In genomic region chr6:104888066-104888465, GRCh38 we compare ENCODE assay signal across 32 cellular contexts.
"Had no signal": no experiment of that assay in that cellular context is flagged by ENCODE, and none has a peak within 500 bp of the region (broad histone marks: within the 10 kb centered on the region; RNA-seq: fewer than 3 reads in every experiment).

No MANE protein-coding gene starts in this region.

- ATAC-seq: activated CD4-positive, alpha-beta T cell treated with anti-CD3 and anti-CD28 coated beads for 36 hours; activated CD4-positive, CD25-positive, alpha-beta regulatory T cell treated with anti-CD3 and anti-CD28 coated beads, Interleukin-2, amount 50 U/mL, for 24 hours; activated CD8-positive, alpha-beta memory T cell treated with anti-CD3 and anti-CD28 coated beads, Interleukin-2, amount 10 ng/mL, durations not matched to agents 7 days and 5 days; activated naive CD8-positive, alpha-beta T cell treated with anti-CD3 and anti-CD28 coated beads, Interleukin-2, amount 50 U/mL, for 24 hours had no signal

- H3K27me3 Mint-ChIP-seq: brain had no signal

- H3K27ac Mint-ChIP-seq: activated CD4-positive, alpha-beta T cell treated with anti-CD3 and anti-CD28 coated beads for 36 hours; activated CD4-positive, alpha-beta T cell treated with anti-CD3 and anti-CD28 coated beads, Interleukin-2, amount 10 ng/mL, durations not matched to agents 7 days and 5 days; activated CD8-positive, alpha-beta memory T cell treated with anti-CD3 and anti-CD28 coated beads, Interleukin-2, amount 10 ng/mL, durations not matched to agents 7 days and 5 days; activated CD8-positive, alpha-beta T cell treated with anti-CD3 and anti-CD28 coated beads, Interleukin-2, amount 10 ng/mL, durations not matched to agents 7 days and 5 days; activated naive CD4-positive, alpha-beta T cell treated with anti-CD3 and anti-CD28 coated beads, Interleukin-2, amount 10 ng/mL, durations not matched to agents 7 days and 5 days; activated naive CD4-positive, alpha-beta T cell treated with anti-CD3 and anti-CD28 coated beads, Interleukin-2, amount 50 U/mL, for 24 hours; activated naive CD8-positive, alpha-beta T cell; activated naive CD8-positive, alpha-beta T cell treated with anti-CD3 and anti-CD28 coated beads, Interleukin-2, amount 10 ng/mL, durations not matched to agents 7 days and 5 days; activated naive CD8-positive, alpha-beta T cell treated with anti-CD3 and anti-CD28 coated beads, Interleukin-2, amount 50 U/mL, for 24 hours; activated T-cell treated with anti-CD3 and anti-CD28 coated beads, Interleukin-2, amount 50 U/mL, for 24 hours; activated T-helper 2 cell treated with anti-CD3 and anti-CD28 coated beads, Interferon-gamma antibody, Interleukin-2, Interleukin-4, amounts not matched to agents 10 μg/mL and 5 μg/mL and 100 μg/mL, durations not matched to agents 14 hours and 24 hours and 36 hours; brain; T-helper 1 cell treated with Interleukin-12 subunit alpha and Interleukin-12 subunit beta and Interleukin-4 antibody, amounts not matched to agents 30 μg/mL and 1 μg/mL, for 36 hours; T-helper 2 cell treated with Interferon-gamma antibody and Interleukin-4, amounts not matched to agents 5 μg/mL and 100 μg/mL, for 36 hours; WTC11 had no signal

- H3K4me1 Mint-ChIP-seq: activated CD4-positive, alpha-beta T cell treated with anti-CD3 and anti-CD28 coated beads, Interleukin-2, amount 10 ng/mL, durations not matched to agents 7 days and 5 days; activated CD8-positive, alpha-beta memory T cell treated with anti-CD3 and anti-CD28 coated beads, Interleukin-2, amount 10 ng/mL, durations not matched to agents 7 days and 5 days; activated naive CD4-positive, alpha-beta T cell treated with anti-CD3 and anti-CD28 coated beads, Interleukin-2, amount 10 ng/mL, durations not matched to agents 7 days and 5 days; activated naive CD4-positive, alpha-beta T cell treated with anti-CD3 and anti-CD28 coated beads, Interleukin-2, amount 50 U/mL, for 24 hours; activated naive CD8-positive, alpha-beta T cell treated with anti-CD3 and anti-CD28 coated beads, Interleukin-2, amount 10 ng/mL, durations not matched to agents 7 days and 5 days; brain; central memory CD8-positive, alpha-beta T cell; WTC11 had no signal

- H3K36me3 Mint-ChIP-seq: activated naive CD4-positive, alpha-beta T cell treated with anti-CD3 and anti-CD28 coated beads, Interleukin-2, amount 10 ng/mL, durations not matched to agents 7 days and 5 days; activated naive CD4-positive, alpha-beta T cell treated with anti-CD3 and anti-CD28 coated beads, Interleukin-2, amount 50 U/mL, for 24 hours; activated naive CD8-positive, alpha-beta T cell; activated naive CD8-positive, alpha-beta T cell treated with anti-CD3 and anti-CD28 coated beads, Interleukin-2, amount 10 ng/mL, durations not matched to agents 7 days and 5 days; brain had no signal

- DNase-seq: activated CD4-positive, alpha-beta T cell treated with anti-CD3 and anti-CD28 coated beads for 1 hour; activated CD4-positive, alpha-beta T cell treated with anti-CD3 and anti-CD28 coated beads, Interleukin-2, amount 50 U/mL, for 48 hours; activated CD4-positive, CD25-positive, alpha-beta regulatory T cell; activated CD8-positive, alpha-beta memory T cell treated with anti-CD3 and anti-CD28 coated beads for 24 hours; activated CD8-positive, alpha-beta memory T cell treated with anti-CD3 and anti-CD28 coated beads, Interleukin-2, amount 10 ng/mL, durations not matched to agents 7 days and 5 days; activated CD8-positive, alpha-beta memory T cell treated with anti-CD3 and anti-CD28 coated beads, Interleukin-2, amount 50 U/mL, for 48 hours; activated effector memory CD4-positive, alpha-beta T cell treated with Interleukin-2 at 50 U/mL for 16 hours; activated gamma-delta T cell; activated naive CD4-positive, alpha-beta T cell treated with Interleukin-2 at 50 U/mL for 16 hours; activated naive CD8-positive, alpha-beta T cell treated with anti-CD3 and anti-CD28 coated beads, Interleukin-2, amount 10 ng/mL, durations not matched to agents 7 days and 5 days; activated naive CD8-positive, alpha-beta T cell treated with anti-CD3 and anti-CD28 coated beads, Interleukin-2, amount 50 U/mL, for 24 hours; activated T-cell treated with anti-CD3 and anti-CD28 coated beads, Interleukin-2, amount 50 U/mL, for 24 hours; activated T-cell treated with anti-CD3 and anti-CD28 coated beads, Interleukin-2, amount 50 U/mL, for 48 hours; amygdala; anterior cingulate cortex; caudate nucleus; cerebellar nuclear complex; T-helper 9 cell; WERI-Rb-1 had no signal

- H3K4me3 Mint-ChIP-seq: activated CD4-positive, alpha-beta T cell treated with anti-CD3 and anti-CD28 coated beads for 36 hours; activated CD4-positive, alpha-beta T cell treated with anti-CD3 and anti-CD28 coated beads, Interleukin-2, amount 10 ng/mL, durations not matched to agents 7 days and 5 days; activated CD8-positive, alpha-beta memory T cell treated with anti-CD3 and anti-CD28 coated beads, Interleukin-2, amount 10 ng/mL, durations not matched to agents 7 days and 5 days; activated CD8-positive, alpha-beta T cell treated with anti-CD3 and anti-CD28 coated beads, Interleukin-2, amount 10 ng/mL, durations not matched to agents 7 days and 5 days; activated naive CD4-positive, alpha-beta T cell treated with anti-CD3 and anti-CD28 coated beads, Interleukin-2, amount 10 ng/mL, durations not matched to agents 7 days and 5 days; activated naive CD4-positive, alpha-beta T cell treated with anti-CD3 and anti-CD28 coated beads, Interleukin-2, amount 50 U/mL, for 24 hours; activated naive CD8-positive, alpha-beta T cell; activated naive CD8-positive, alpha-beta T cell treated with anti-CD3 and anti-CD28 coated beads, Interleukin-2, amount 10 ng/mL, durations not matched to agents 7 days and 5 days; activated naive CD8-positive, alpha-beta T cell treated with anti-CD3 and anti-CD28 coated beads, Interleukin-2, amount 50 U/mL, for 24 hours; activated T-cell treated with anti-CD3 and anti-CD28 coated beads, Interleukin-2, amount 50 U/mL, for 24 hours; brain; central memory CD8-positive, alpha-beta T cell; T-helper 1 cell treated with Interleukin-12 subunit alpha and Interleukin-12 subunit beta and Interleukin-4 antibody, amounts not matched to agents 30 μg/mL and 1 μg/mL, for 36 hours; T-helper 2 cell treated with Interferon-gamma antibody and Interleukin-4, amounts not matched to agents 5 μg/mL and 100 μg/mL, for 36 hours; WTC11 had no signal
